ENCODE assay signal across 7 cellular contexts in the genomic region with DNA sequence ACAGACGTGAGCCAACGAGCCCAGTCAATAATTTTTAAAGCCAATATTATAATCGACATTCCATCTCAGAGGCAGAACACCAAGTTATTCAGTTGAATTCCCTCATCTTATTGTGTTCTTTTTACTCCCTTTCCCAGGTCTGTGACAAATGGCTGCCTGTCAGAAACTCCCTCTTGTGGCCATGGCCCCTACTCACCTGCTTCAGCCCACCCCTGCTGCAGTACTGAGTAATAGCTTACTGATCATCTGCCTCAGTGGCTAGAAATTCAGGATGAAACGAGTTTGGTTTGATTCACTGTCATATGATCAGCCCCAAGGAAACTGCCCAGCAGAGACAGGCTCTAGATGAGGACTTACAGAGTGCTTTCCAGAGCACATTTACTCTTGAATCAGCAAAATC. TPM values are rescaled to one million over a fixed set of nuclear protein-coding genes. Genes with fewer than 3 reads are reported as not detected.
"Had no signal": no experiment of that assay in that cellular context is flagged by ENCODE, and none has a peak within 500 bp of the region (broad histone marks: within the 10 kb centered on the region; RNA-seq: fewer than 3 reads in every experiment).

No MANE protein-coding gene starts in this region.

RNA-seq across cellular contexts. Expression of a gene that starts 19.4 kb away (rescaled TPM):
- total RNA-seq: GM23248, H4, H7, HFFc6, HT1080, IMR-90, K562 had no signal
- polyA plus RNA-seq: GM23248, IMR-90, K562 had no signal
